Comparison of ENCODE assay signal across 8 cellular contexts in genomic region chr19:19776206-19777008, GRCh38. TPM values are rescaled to one million over a fixed set of nuclear protein-coding genes. Genes with fewer than 3 reads are reported as not detected.
A peak's percentile ranks its signal among the peaks of the same experiment; 100 is the strongest.
DNase-seq lines count a peak whose midpoint lies in the region; ATAC-seq and TF ChIP-seq lines count a peak whose summit lies in the region.

No MANE protein-coding gene starts in this region.

- peak overlapping the region; percentile 90 for H3K4me3 ChIP-seq in GM08714 (ENCODE audit: low read length)
- peak overlapping the region; percentile 96 for H3K4me3 ChIP-seq in SK-N-MC
- peak overlapping the region; percentile 71 for H3K4me3 ChIP-seq in suprapubic skin

- H3K4me1 ChIP-seq in suprapubic skin = peaks cover 23% of the 10 kb centered on the region

- peak overlapping the region; percentile 99 for H3K4me3 Mint-ChIP-seq in activated naive CD4-positive, alpha-beta T cell treated with anti-CD3 and anti-CD28 coated beads, Interleukin-2, amount 50 U/mL, for 24 hours

- TF ChIP-seq POLR2A in suprapubic skin (IDR thresholded peaks at IDR 0.05) = no peak

- no peaks in the 10 kb centered on the region for H3K27me3 Mint-ChIP-seq in activated naive CD4-positive, alpha-beta T cell treated with anti-CD3 and anti-CD28 coated beads, Interleukin-2, amount 50 U/mL, for 24 hours

- H3K27ac ChIP-seq in SK-N-MC (no peak overlapping the region), suprapubic skin (peak overlapping the region; percentile 72)

- H3K36me3 ChIP-seq in SK-N-MC (ENCODE audit: insufficient read depth, low read length) (peaks cover 26% of the 10 kb centered on the region), suprapubic skin (no peaks in the 10 kb centered on the region)

- H3K9me3 ChIP-seq in SK-N-MC (ENCODE audit: low read depth, low read length) = no peaks in the 10 kb centered on the region; the same call in 1 of the 2 replicates
- H3K9me3 ChIP-seq in suprapubic skin = no peaks in the 10 kb centered on the region

- H3K27ac Mint-ChIP-seq in activated naive CD4-positive, alpha-beta T cell treated with anti-CD3 and anti-CD28 coated beads, Interleukin-2, amount 50 U/mL, for 24 hours = peak overlapping the region; percentile 95

- WGBS in suprapubic skin = 0% methylated on average over 35 of the region's 36 CpGs

- peak; percentile 87 for DNase-seq in NCI-H1048 (lab: John Stamatoyannopoulos, UW)
- peak; percentile 65 for DNase-seq in SK-N-MC (ENCODE audit: low read depth, low spot score)
- DNase-seq in glomerular endothelial cell (ENCODE audit: extremely low read depth, low read depth, low spot score) = peak; percentile 85
- DNase-seq in nucleus accumbens (lab: John Stamatoyannopoulos, UW) = peak; percentile 74 to 100 (median 99)
- DNase-seq in suprapubic skin (ENCODE audit: low spot score in 2 of 2) = peak; percentile 98

- peak overlapping the region; percentile 76 for H3K9ac ChIP-seq in SK-N-MC (ENCODE audit: insufficient read length)

- no peak for TF ChIP-seq CTCF in suprapubic skin (IDR thresholded peaks at IDR 0.05)

- no peaks in the 10 kb centered on the region for H3K9me3 Mint-ChIP-seq in activated naive CD4-positive, alpha-beta T cell treated with anti-CD3 and anti-CD28 coated beads, Interleukin-2, amount 50 U/mL, for 24 hours

- no peak for TF ChIP-seq EP300 in suprapubic skin (IDR thresholded peaks at IDR 0.05)

- H3K36me3 Mint-ChIP-seq in activated naive CD4-positive, alpha-beta T cell treated with anti-CD3 and anti-CD28 coated beads, Interleukin-2, amount 50 U/mL, for 24 hours = peaks cover 21% of the 10 kb centered on the region

- H3K4me1 Mint-ChIP-seq in activated naive CD4-positive, alpha-beta T cell treated with anti-CD3 and anti-CD28 coated beads, Interleukin-2, amount 50 U/mL, for 24 hours = peaks cover 52% of the 10 kb centered on the region

- ATAC-seq in HG02588 (IDR thresholded peaks at IDR 0.05; ENCODE audit: unreplicated experiment) = peak; percentile 96

- no peaks in the 10 kb centered on the region for H3K27me3 ChIP-seq in suprapubic skin

RNA-seq across cellular contexts. Expression of gene ZNF14, which starts 43.5 kb away (rescaled TPM):
- total RNA-seq in glomerular endothelial cell = 2.5 and 5.5 TPM in 2 replicates
- total RNA-seq in suprapubic skin = 10 to 100 TPM in 1 of 4 donors, 1 to 10 TPM in 3; 4.9 to 12.3 (median 6.1) TPM

RNA-seq across cellular contexts. Expression of gene ZNF506, which starts 45.1 kb away (rescaled TPM):
- total RNA-seq in glomerular endothelial cell (17.0 and 22.2 TPM in 2 replicates), suprapubic skin (10 to 100 TPM; 29.1 to 72.7 (median 48.8) TPM)
